ENCODE assay signal across 1 cellular context in genomic region chr7:151302531-151302930, GRCh38.
TF ChIP-seq lines count a peak whose summit lies in the region.

No MANE protein-coding gene starts in this region.

TF ChIP-seq in H1, 55 proteins besides CTCF, POLR2A, EP300 and RAD21:
- TF ChIP-seq HDAC6 (IDR thresholded peaks at IDR 0.05; ENCODE audit: low read depth, low read length) (no peak), JUND (IDR thresholded peaks at IDR 0.05; ENCODE audit: low read length) (no peak), PHF8 (conservative IDR thresholded peaks at IDR 0.05; ENCODE audit: low read depth, low read length) (no peak), TBP (IDR thresholded peaks at IDR 0.05; ENCODE audit: low read depth, low read length) (no peak), MAFK (IDR thresholded peaks at IDR 0.05; ENCODE audit: low read depth, low read length) (no peak), CREB1 (IDR thresholded peaks at IDR 0.05) (no peak), USF2 (IDR thresholded peaks at IDR 0.05; ENCODE audit: low read length) (no peak), RBBP5 (IDR thresholded peaks at IDR 0.05; ENCODE audit: borderline replicate concordance, low read depth, low read length) (no peak), ASH2L (IDR thresholded peaks at IDR 0.05; ENCODE audit: low read length) (no peak)
TF ChIP-seq in H1: peak in this region for 0.
